Comparison of ENCODE assay signal across 13 cellular contexts in the genomic region with DNA sequence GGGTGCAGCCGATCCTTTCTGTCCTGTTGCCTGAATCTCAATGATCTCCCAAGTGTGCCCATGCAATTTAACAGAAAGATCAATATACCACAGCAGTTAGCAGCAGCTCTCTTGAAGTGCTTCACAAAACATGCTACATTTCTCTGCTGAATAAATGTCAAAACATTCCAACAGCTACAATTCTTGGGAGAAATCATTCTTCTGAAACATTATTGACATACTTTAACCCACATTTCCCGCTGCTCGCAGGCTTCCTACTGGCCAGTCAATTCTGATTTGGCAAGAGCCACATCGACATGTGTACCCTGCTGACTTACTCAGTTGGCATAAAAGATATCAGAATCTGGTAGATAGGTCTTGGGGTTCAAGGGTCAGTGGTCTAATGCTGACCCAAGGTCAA.
DNase-seq lines count a peak whose midpoint lies in the region; ATAC-seq and TF ChIP-seq lines count a peak whose summit lies in the region.
"Had no signal": no experiment of that assay in that cellular context is flagged by ENCODE, and none has a peak within 500 bp of the region (broad histone marks: within the 10 kb centered on the region; RNA-seq: fewer than 3 reads in every experiment).

No MANE protein-coding gene starts in this region.

- peak; percentile 22 for ATAC-seq in left lobe of liver
- ATAC-seq in HG03442 (IDR thresholded peaks at IDR 0.05; ENCODE audit: unreplicated experiment), result no peak
- ATAC-seq: HCT116 had no signal

- TF ChIP-seq RAD21 in Ishikawa (IDR thresholded peaks at IDR 0.05; ENCODE audit: low read depth), result no peak

- TF ChIP-seq EP300 in Ishikawa (IDR thresholded peaks at IDR 0.05; ENCODE audit: borderline replicate concordance), result peak; percentile 46; the same call in 1 of the 2 replicates

- peak; percentile 45 for DNase-seq in glomerular visceral epithelial cell (ENCODE audit: extremely low spot score)
- no peak for DNase-seq in left lobe of liver (ENCODE audit: low spot score)
- DNase-seq in retina, result peak; percentile 50
- no peak for DNase-seq in activated CD4-positive, alpha-beta T cell treated with anti-CD3 and anti-CD28 coated beads for 48 hours
- no peak for DNase-seq in NAMALWA (ENCODE audit: low spot score)
- DNase-seq in NCI-H1436 (lab: John Stamatoyannopoulos, UW), result no peak
- DNase-seq: C1 segment of cervical spinal cord; CD4-positive, alpha-beta T cell; DND-41; GDM1 had no signal

TF ChIP-seq in Ishikawa, 13 proteins besides CTCF, POLR2A, EP300 and RAD21:
- TF ChIP-seq NFIC (IDR thresholded peaks at IDR 0.05), result peak; percentile 45; the same call in 1 of the 2 replicates
- TF ChIP-seq, protein P1, sequence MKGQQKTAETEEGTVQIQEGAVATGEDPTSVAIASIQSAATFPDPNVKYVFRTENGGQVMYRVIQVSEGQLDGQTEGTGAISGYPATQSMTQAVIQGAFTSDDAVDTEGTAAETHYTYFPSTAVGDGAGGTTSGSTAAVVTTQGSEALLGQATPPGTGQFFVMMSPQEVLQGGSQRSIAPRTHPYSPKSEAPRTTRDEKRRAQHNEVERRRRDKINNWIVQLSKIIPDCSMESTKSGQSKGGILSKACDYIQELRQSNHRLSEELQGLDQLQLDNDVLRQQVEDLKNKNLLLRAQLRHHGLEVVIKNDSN (IDR thresholded peaks at IDR 0.05), result no peak
- TF ChIP-seq, protein P2, sequence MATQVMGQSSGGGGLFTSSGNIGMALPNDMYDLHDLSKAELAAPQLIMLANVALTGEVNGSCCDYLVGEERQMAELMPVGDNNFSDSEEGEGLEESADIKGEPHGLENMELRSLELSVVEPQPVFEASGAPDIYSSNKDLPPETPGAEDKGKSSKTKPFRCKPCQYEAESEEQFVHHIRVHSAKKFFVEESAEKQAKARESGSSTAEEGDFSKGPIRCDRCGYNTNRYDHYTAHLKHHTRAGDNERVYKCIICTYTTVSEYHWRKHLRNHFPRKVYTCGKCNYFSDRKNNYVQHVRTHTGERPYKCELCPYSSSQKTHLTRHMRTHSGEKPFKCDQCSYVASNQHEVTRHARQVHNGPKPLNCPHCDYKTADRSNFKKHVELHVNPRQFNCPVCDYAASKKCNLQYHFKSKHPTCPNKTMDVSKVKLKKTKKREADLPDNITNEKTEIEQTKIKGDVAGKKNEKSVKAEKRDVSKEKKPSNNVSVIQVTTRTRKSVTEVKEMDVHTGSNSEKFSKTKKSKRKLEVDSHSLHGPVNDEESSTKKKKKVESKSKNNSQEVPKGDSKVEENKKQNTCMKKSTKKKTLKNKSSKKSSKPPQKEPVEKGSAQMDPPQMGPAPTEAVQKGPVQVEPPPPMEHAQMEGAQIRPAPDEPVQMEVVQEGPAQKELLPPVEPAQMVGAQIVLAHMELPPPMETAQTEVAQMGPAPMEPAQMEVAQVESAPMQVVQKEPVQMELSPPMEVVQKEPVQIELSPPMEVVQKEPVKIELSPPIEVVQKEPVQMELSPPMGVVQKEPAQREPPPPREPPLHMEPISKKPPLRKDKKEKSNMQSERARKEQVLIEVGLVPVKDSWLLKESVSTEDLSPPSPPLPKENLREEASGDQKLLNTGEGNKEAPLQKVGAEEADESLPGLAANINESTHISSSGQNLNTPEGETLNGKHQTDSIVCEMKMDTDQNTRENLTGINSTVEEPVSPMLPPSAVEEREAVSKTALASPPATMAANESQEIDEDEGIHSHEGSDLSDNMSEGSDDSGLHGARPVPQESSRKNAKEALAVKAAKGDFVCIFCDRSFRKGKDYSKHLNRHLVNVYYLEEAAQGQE (IDR thresholded peaks at IDR 0.05; ENCODE audit: low read depth), result no peak
- TF ChIP-seq, protein P3, sequence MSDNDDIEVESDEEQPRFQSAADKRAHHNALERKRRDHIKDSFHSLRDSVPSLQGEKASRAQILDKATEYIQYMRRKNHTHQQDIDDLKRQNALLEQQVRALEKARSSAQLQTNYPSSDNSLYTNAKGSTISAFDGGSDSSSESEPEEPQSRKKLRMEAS (IDR thresholded peaks at IDR 0.05), result no peak; the same call in 1 of the 2 replicates
- peak; percentile 68 for TF ChIP-seq TEAD4 (IDR thresholded peaks at IDR 0.05)
- TF ChIP-seq TCF12 (IDR thresholded peaks at IDR 0.05; ENCODE audit: low read depth), result no peak
- no peak for TF ChIP-seq YY1 (IDR thresholded peaks at IDR 0.05; ENCODE audit: low read depth)
- TF ChIP-seq CREB1 (IDR thresholded peaks at IDR 0.05; ENCODE audit: low read depth), result no peak
TF ChIP-seq in Ishikawa: peak in this region for 2.

Comparison
In these comparisons a context has a peak if more than half of its experiments do, and no peak if none do; other contexts are left out.
1. DNase-seq: peak in glomerular visceral epithelial cell (single experiment) and retina (single experiment); none in left lobe of liver (single experiment), activated CD4-positive, alpha-beta T cell treated with anti-CD3 and anti-CD28 coated beads for 48 hours (single experiment), NAMALWA (single experiment) and NCI-H1436 (single experiment).